ENCODE assay signal across 2 cellular contexts in genomic region chr15:76011611-76012010, GRCh38.
TF ChIP-seq lines count a peak whose summit lies in the region.

No MANE protein-coding gene starts in this region.

TF ChIP-seq in SK-N-SH, 30 proteins besides CTCF, POLR2A, EP300 and RAD21:
- TF ChIP-seq SMC3 (IDR thresholded peaks at IDR 0.05; ENCODE audit: low read depth, low read length) (no peak), USF2 (IDR thresholded peaks at IDR 0.05; ENCODE audit: borderline replicate concordance, low read depth, low read length) (no peak), YY1 (IDR thresholded peaks at IDR 0.05; ENCODE audit: low read depth) (no peak), GABPA (IDR thresholded peaks at IDR 0.05; ENCODE audit: low read depth) (no peak), JUND (IDR thresholded peaks at IDR 0.05) (no peak), ELF1 (IDR thresholded peaks at IDR 0.05) (no peak), MXI1 (IDR thresholded peaks at IDR 0.05; ENCODE audit: low read depth, low read length) (no peak), GATA2 (CRISPR knock-in tag; IDR thresholded peaks at IDR 0.05) (no peak), RFX5 (IDR thresholded peaks at IDR 0.05; ENCODE audit: low read length) (no peak), NRF1 (IDR thresholded peaks at IDR 0.05; ENCODE audit: low read depth, low read length) (no peak), POLR2AphosphoS5 (IDR thresholded peaks at IDR 0.05; ENCODE audit: low read depth, low read length) (no peak), TEAD4 (IDR thresholded peaks at IDR 0.05; ENCODE audit: borderline replicate concordance, insufficient read depth) (no peak)

TF ChIP-seq in SK-N-SH treated with all-trans-retinoic acid at 6 μM for 48 hours, 23 proteins besides CTCF, POLR2A, EP300 and RAD21:
- TF ChIP-seq CREB5 (CRISPR knock-in tag; IDR thresholded peaks at IDR 0.05; ENCODE audit: low read depth) (no peak), ZNF70 (CRISPR knock-in tag; IDR thresholded peaks at IDR 0.05) (no peak)
TF ChIP-seq in SK-N-SH treated with all-trans-retinoic acid at 6 μM for 48 hours: peak in this region for 0.
